Comparison of ENCODE assay signal across 24 cellular contexts in genomic region chr12:108078428-108078827, GRCh38. TPM values are rescaled to one million over a fixed set of nuclear protein-coding genes. Genes with fewer than 3 reads are reported as not detected.
"Had no signal": no experiment of that assay in that cellular context is flagged by ENCODE, and none has a peak within 500 bp of the region (broad histone marks: within the 10 kb centered on the region; RNA-seq: fewer than 3 reads in every experiment).

No MANE protein-coding gene starts in this region.

- H3K27ac ChIP-seq: brain microvascular endothelial cell, KMS-11, WERI-Rb-1 had no signal

- H3K4me3 ChIP-seq: MG63 had no signal

- H3K9me3 ChIP-seq: MG63 had no signal

- ATAC-seq: activated CD4-positive, alpha-beta T cell treated with anti-CD3 and anti-CD28 coated beads for 36 hours; activated T-cell treated with anti-CD3 and anti-CD28 coated beads, Interleukin-2, amount 50 U/mL, for 72 hours; PC-3 had no signal

- DNase-seq: activated CD4-positive, alpha-beta memory T cell treated with anti-CD3 and anti-CD28 coated beads, Interleukin-2, amount 10 ng/mL, durations not matched to agents 7 days and 5 days; activated CD4-positive, alpha-beta T cell treated with anti-CD3 and anti-CD28 coated beads for 36 hours; activated CD4-positive, alpha-beta T cell treated with anti-CD3 and anti-CD28 coated beads, Interleukin-2, amount 50 U/mL, for 1 hour; activated gamma-delta T cell treated with Interleukin-2 at 50 U/mL for 16 hours; activated naive CD4-positive, alpha-beta T cell treated with anti-CD3 and anti-CD28 coated beads, Interleukin-2, amount 10 ng/mL, durations not matched to agents 7 days and 5 days; activated naive CD8-positive, alpha-beta T cell treated with anti-CD3 and anti-CD28 coated beads for 36 hours; activated T-cell treated with anti-CD3 and anti-CD28 coated beads, Interleukin-2, amount 50 U/mL, for 72 hours; brain microvascular endothelial cell; MG63; MV-4-11; NCI-H1105 treated with DMSO at 0.1 percent for 48 hours; NCI-H1436 treated with DMSO at 0.1 percent for 48 hours; NCI-H187; NCI-H2081; NCI-H510A treated with DMSO at 0.1 percent for 48 hours; NCI-H69; PC-3; SHP77 treated with DMSO at 0.1 percent for 48 hours; T-helper 1 cell; WERI-Rb-1 had no signal

- H3K4me2 ChIP-seq: KMS-11 had no signal

- H3K9ac ChIP-seq: KMS-11 had no signal

- H3K27me3 ChIP-seq: brain microvascular endothelial cell, MG63 had no signal

- H3K36me3 ChIP-seq: brain microvascular endothelial cell, MG63, WERI-Rb-1 had no signal

RNA-seq across cellular contexts. Expression of gene WSCD2, which starts 50.7 kb away (rescaled TPM):
- total RNA-seq: activated CD4-positive, alpha-beta memory T cell treated with anti-CD3 and anti-CD28 coated beads, Interleukin-2, amount 10 ng/mL, durations not matched to agents 7 days and 5 days; activated CD4-positive, alpha-beta T cell treated with anti-CD3 and anti-CD28 coated beads for 36 hours; activated CD8-positive, alpha-beta memory T cell treated with anti-CD3 and anti-CD28 coated beads for 36 hours; activated naive CD8-positive, alpha-beta T cell treated with anti-CD3 and anti-CD28 coated beads for 36 hours; activated T-cell treated with anti-CD3 and anti-CD28 coated beads, Interleukin-2, amount 50 U/mL, for 72 hours; activated T-helper 2 cell treated with anti-CD3 and anti-CD28 coated beads, Interferon-gamma antibody, Interleukin-2, Interleukin-4, amounts not matched to agents 10 μg/mL and 5 μg/mL and 100 μg/mL, durations not matched to agents 14 hours and 24 hours and 36 hours; PC-3; T-helper 2 cell treated with Interferon-gamma antibody and Interleukin-4, amounts not matched to agents 100 ng/mL and 5 ng/mL, for 36 hours had no signal
